Comparison of ENCODE assay signal across 12 cellular contexts in genomic region chr4:186058253-186058979, GRCh38. TPM values are rescaled to one million over a fixed set of nuclear protein-coding genes. Genes with fewer than 3 reads are reported as not detected.
A peak's percentile ranks its signal among the peaks of the same experiment; 100 is the strongest.
DNase-seq lines count a peak whose midpoint lies in the region; ATAC-seq and TF ChIP-seq lines count a peak whose summit lies in the region.
"Had no signal": no experiment of that assay in that cellular context is flagged by ENCODE, and none has a peak within 500 bp of the region (broad histone marks: within the 10 kb centered on the region; RNA-seq: fewer than 3 reads in every experiment).

No MANE protein-coding gene starts in this region.

- intact Hi-C loops in naive thymus-derived CD4-positive, alpha-beta T cell (cut with micrococcal nuclease), result no loop called here

- ATAC-seq in GM18907 (IDR thresholded peaks at IDR 0.05; ENCODE audit: unreplicated experiment), result peak; percentile 100
- ATAC-seq in GM21786 (IDR thresholded peaks at IDR 0.05; ENCODE audit: unreplicated experiment), result peak; percentile 100
- ATAC-seq in HG03439 (IDR thresholded peaks at IDR 0.05; ENCODE audit: unreplicated experiment), result peak; percentile 99
- ATAC-seq in naive thymus-derived CD4-positive, alpha-beta T cell, result peak; percentile 60
- ATAC-seq: HepG2 had no signal

- H3K27ac ChIP-seq in naive thymus-derived CD4-positive, alpha-beta T cell (ENCODE audit: low read depth, low read length), result no peak overlapping the region
- H3K27ac ChIP-seq in RWPE1, result no peak overlapping the region
- H3K27ac ChIP-seq: transverse colon, VCaP had no signal

- H3K27me3 Mint-ChIP-seq in naive thymus-derived CD4-positive, alpha-beta T cell, result peaks cover 8 to 32% (median 23%) of the 10 kb centered on the region in 5 donors

- H3K4me1 ChIP-seq in naive thymus-derived CD4-positive, alpha-beta T cell (ENCODE audit: control insufficient read depth in 2 of 2, insufficient read depth in 2 of 2, low read length in 2 of 2), result no peaks in the 10 kb centered on the region
- H3K4me1 ChIP-seq: transverse colon had no signal

- TF ChIP-seq CTCF in RWPE1 (conservative IDR thresholded peaks at IDR 0.05; ENCODE audit: low read depth), result no peak

- no peak for DNase-seq in naive thymus-derived CD4-positive, alpha-beta T cell
- DNase-seq in C1 segment of cervical spinal cord (lab: John Stamatoyannopoulos, UW) (no peak), RWPE1 (ENCODE audit: low spot score) (no peak), SKM-1 (lab: John Stamatoyannopoulos, UW; ENCODE audit: unreplicated experiment) (no peak), LoVo (ENCODE audit: low spot score) (no peak)
- DNase-seq: transverse colon had no signal

- no peaks in the 10 kb centered on the region for H3K36me3 ChIP-seq in naive thymus-derived CD4-positive, alpha-beta T cell (ENCODE audit: control insufficient read depth in 2 of 3, insufficient read depth in 3 of 3, low read length in 3 of 3)
- H3K36me3 ChIP-seq: transverse colon had no signal

- CTCF ChIA-PET in naive thymus-derived CD4-positive, alpha-beta T cell (lab: Charles Lee), result no interaction called here
- CTCF ChIA-PET in RWPE1 (lab: Yijun Ruan, JAX), result interaction anchor here (0.6 kb wide), 1 partner anchor 283 kb away, joined by 3 read pairs; no protein-coding TSS in a partner anchor

- no peaks in the 10 kb centered on the region for H3K9me3 ChIP-seq in naive thymus-derived CD4-positive, alpha-beta T cell (ENCODE audit: control insufficient read depth in 2 of 3, low read length in 3 of 3)
- H3K9me3 ChIP-seq: transverse colon had no signal

- no peaks in the 10 kb centered on the region for H3K27me3 ChIP-seq in naive thymus-derived CD4-positive, alpha-beta T cell (ENCODE audit: control insufficient read depth in 2 of 2, insufficient read depth in 2 of 2, low read length in 2 of 2)
- H3K27me3 ChIP-seq: transverse colon had no signal

- H3K9me3 Mint-ChIP-seq in naive thymus-derived CD4-positive, alpha-beta T cell, result peaks cover 0 to 9% (median 4%) of the 10 kb centered on the region in 11 donors

- H3K27ac Mint-ChIP-seq in naive thymus-derived CD4-positive, alpha-beta T cell, result peak overlapping the region in 1 of 9 donors; percentile 1
- H3K27ac Mint-ChIP-seq: brain had no signal

- H3K4me1 Mint-ChIP-seq in naive thymus-derived CD4-positive, alpha-beta T cell, result peaks cover 0 to 18% (median 4%) of the 10 kb centered on the region in 7 donors
- H3K4me1 Mint-ChIP-seq: brain had no signal

- no peak overlapping the region for H3K4me3 ChIP-seq in naive thymus-derived CD4-positive, alpha-beta T cell (ENCODE audit: low read length)
- H3K4me3 ChIP-seq: transverse colon had no signal

- peaks cover 0 to 2% (median 0%) of the 10 kb centered on the region in 5 donors for H3K36me3 Mint-ChIP-seq in naive thymus-derived CD4-positive, alpha-beta T cell

- POLR2A ChIA-PET in naive thymus-derived CD4-positive, alpha-beta T cell (lab: Charles Lee), result no interaction called here
- POLR2A ChIA-PET in RWPE1 (lab: Yijun Ruan, JAX; ENCODE audit: low non-redundant PET), result no interaction called here

- peak overlapping the region in 1 of 10 donors; percentile 42 for H3K4me3 Mint-ChIP-seq in naive thymus-derived CD4-positive, alpha-beta T cell
- H3K4me3 Mint-ChIP-seq: brain had no signal

RNA-seq across cellular contexts. Expression of gene TLR3, which starts 10.5 kb away (rescaled TPM):
- 1 to 10 TPM in 3 of 5 experiments, under 1 TPM in 2; 0.24 to 1.5 (median 1.2) TPM for total RNA-seq in naive thymus-derived CD4-positive, alpha-beta T cell
- under 1 TPM; 0.13 to 0.21 TPM for polyA plus RNA-seq in naive thymus-derived CD4-positive, alpha-beta T cell

RNA-seq across cellular contexts. Expression of gene FAM149A, which starts 46.1 kb away (rescaled TPM):
- total RNA-seq in naive thymus-derived CD4-positive, alpha-beta T cell, result 1 to 10 TPM in 4 of 5 experiments, not detected in 1; 1.2 to 2.0 (median 1.5) TPM
- polyA plus RNA-seq in naive thymus-derived CD4-positive, alpha-beta T cell, result under 1 TPM in 1 of 2 donors, not detected in 1; 0.44 TPM
- total RNA-seq: HepG2 had no signal
- polyA plus RNA-seq: HepG2 had no signal
